ENCODE assay signal across 8 cellular contexts in the genomic region with DNA sequence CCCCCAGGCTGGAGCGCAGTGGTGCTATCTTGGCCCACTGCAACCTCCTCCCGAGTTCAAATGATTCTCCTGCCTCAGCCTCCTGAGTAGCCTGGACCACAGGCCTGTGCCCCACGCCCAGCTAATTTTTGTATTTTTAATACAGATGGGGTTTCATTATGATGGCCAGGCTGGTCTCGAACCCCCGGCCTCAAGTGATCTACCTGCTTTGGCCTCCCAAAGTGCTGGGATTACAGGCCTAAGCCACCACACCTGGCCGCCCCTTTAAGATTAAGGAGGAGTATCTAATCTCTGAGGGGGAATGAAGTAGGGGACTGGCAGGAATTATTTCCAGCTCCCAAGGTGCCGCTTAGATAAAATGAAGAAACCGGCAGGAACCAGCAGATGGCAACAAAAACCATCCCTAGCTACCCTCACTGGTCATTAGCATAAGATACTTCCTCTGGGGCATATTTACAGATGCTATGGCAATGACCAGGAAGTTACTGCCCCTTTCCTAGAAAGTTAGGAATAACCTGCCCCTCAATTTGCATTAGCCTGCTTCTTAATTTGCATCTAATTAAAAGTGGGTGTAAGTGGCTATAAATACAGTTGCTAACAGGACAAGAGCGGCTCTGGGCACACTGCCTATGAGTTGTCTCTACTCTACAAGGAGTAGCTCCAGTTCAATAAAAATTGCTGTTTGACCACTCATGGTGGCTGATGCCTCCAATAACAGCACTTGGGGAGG. TPM values are rescaled to one million over a fixed set of nuclear protein-coding genes. Genes with fewer than 3 reads are reported as not detected.
DNase-seq lines count a peak whose midpoint lies in the region; ATAC-seq, FAIRE-seq and TF ChIP-seq lines count a peak whose summit lies in the region.

No MANE protein-coding gene starts in this region.

- no peaks in the 10 kb centered on the region for H3K9me3 Mint-ChIP-seq in activated T-cell treated with anti-CD3 and anti-CD28 coated beads, Interleukin-2, amount 50 U/mL, for 4 hours

- WGBS in small intestine, 3 donors, result 62 to 75% (median 70%) methylated on average over 9 of the region's 9 CpGs

- peak; percentile 58 for ATAC-seq in GM18502 (IDR thresholded peaks at IDR 0.05; ENCODE audit: poor library complexity, unreplicated experiment)
- ATAC-seq in HG03060 (IDR thresholded peaks at IDR 0.05; ENCODE audit: low read depth, unreplicated experiment), result peak; percentile 43
- no peak for ATAC-seq in activated T-cell treated with anti-CD3 and anti-CD28 coated beads, Interleukin-2, amount 50 U/mL, for 4 hours

- H3K27me3 Mint-ChIP-seq in activated T-cell treated with anti-CD3 and anti-CD28 coated beads, Interleukin-2, amount 50 U/mL, for 4 hours (ENCODE audit: low read depth), result no peaks in the 10 kb centered on the region

- no peaks in the 10 kb centered on the region for H3K4me1 Mint-ChIP-seq in activated T-cell treated with anti-CD3 and anti-CD28 coated beads, Interleukin-2, amount 50 U/mL, for 4 hours (ENCODE audit: low read depth)

- FAIRE-seq in small intestine (lab: Jason Lieb, UNC), result no peak

- no peak for DNase-seq in AG09319 (ENCODE audit: extremely low read depth, low read depth)
- DNase-seq in NOMO-1 (lab: John Stamatoyannopoulos, UW; ENCODE audit: unreplicated experiment in 2 of 2), result peak; percentile 59 to 84
- no peak for DNase-seq in epithelial cell of proximal tubule (ENCODE audit: low read depth)
- peak; percentile 57 for DNase-seq in small intestine
- DNase-seq in mucosa of gallbladder (ENCODE audit: low spot score), result no peak
- no peak for DNase-seq in activated T-cell treated with anti-CD3 and anti-CD28 coated beads, Interleukin-2, amount 50 U/mL, for 4 hours

- H3K27me3 ChIP-seq in small intestine (ENCODE audit: control insufficient read depth in 2 of 2, insufficient read depth in 2 of 2, low read length in 2 of 2), result no peaks in the 10 kb centered on the region

- no peaks in the 10 kb centered on the region for H3K9me3 ChIP-seq in small intestine (ENCODE audit: control insufficient read depth, low read depth)

- no peaks in the 10 kb centered on the region for H3K36me3 ChIP-seq in small intestine (ENCODE audit: control insufficient read depth in 2 of 2, insufficient read depth in 2 of 2, low read length in 2 of 2)

- no peaks in the 10 kb centered on the region for H3K36me3 Mint-ChIP-seq in activated T-cell treated with anti-CD3 and anti-CD28 coated beads, Interleukin-2, amount 50 U/mL, for 4 hours (ENCODE audit: insufficient read depth)

- H3K4me1 ChIP-seq in small intestine (ENCODE audit: control insufficient read depth in 2 of 2, insufficient read depth in 1 of 2, low read depth in 1 of 2, low read length in 1 of 2), result no peaks in the 10 kb centered on the region

- H3K27ac ChIP-seq in small intestine (ENCODE audit: low read depth in 1 of 2, low read length in 1 of 2), result no peak overlapping the region

- H3K4me3 ChIP-seq in epithelial cell of proximal tubule (ENCODE audit: low read depth, low read length), result no peak overlapping the region
- no peak overlapping the region for H3K4me3 ChIP-seq in small intestine (ENCODE audit: low read depth in 1 of 2, low read length in 2 of 2)

- TF ChIP-seq CTCF in AG09319 (IDR thresholded peaks at IDR 0.05; ENCODE audit: low read depth, low read length) (peak; percentile 16), epithelial cell of proximal tubule (conservative IDR thresholded peaks at IDR 0.05; ENCODE audit: low read depth, low read length) (peak; percentile 60)

- H3K4me3 Mint-ChIP-seq in activated T-cell treated with anti-CD3 and anti-CD28 coated beads, Interleukin-2, amount 50 U/mL, for 4 hours, result no peak overlapping the region

RNA-seq across cellular contexts. Expression of gene NSUN4, which starts 7.1 kb away (rescaled TPM):
- total RNA-seq in epithelial cell of proximal tubule, result 16.2 and 17.2 TPM in 2 replicates
- 10 to 100 TPM in 2 of 3 donors, 1 to 10 TPM in 1; 8.3 to 12.9 (median 10.3) TPM for polyA plus RNA-seq in small intestine
- total RNA-seq in mucosa of gallbladder, result 26.3 TPM
- 10 to 100 TPM; 42.2 to 44.1 (median 44.0) TPM for total RNA-seq in activated T-cell treated with anti-CD3 and anti-CD28 coated beads, Interleukin-2, amount 50 U/mL, for 4 hours

RNA-seq across cellular contexts. Expression of gene UQCRH, which starts 30.0 kb away (rescaled TPM):
- total RNA-seq in epithelial cell of proximal tubule (545 and 884 TPM in 2 replicates), mucosa of gallbladder (240 TPM)
- 1,000 to 10,000 TPM in 1 of 3 donors, 100 to 1,000 TPM in 2; 890 to 1,100 (median 939) TPM for polyA plus RNA-seq in small intestine
- 100 to 1,000 TPM; 283 to 366 (median 338) TPM for total RNA-seq in activated T-cell treated with anti-CD3 and anti-CD28 coated beads, Interleukin-2, amount 50 U/mL, for 4 hours

RNA-seq across cellular contexts. Expression of gene LRRC41, which starts 30.0 kb away (rescaled TPM):
- total RNA-seq in epithelial cell of proximal tubule (104 and 105 TPM in 2 replicates), mucosa of gallbladder (72.5 TPM)
- polyA plus RNA-seq in small intestine, result 10 to 100 TPM; 20.8 to 34.9 (median 25.3) TPM
- 10 to 100 TPM; 43.0 to 47.7 (median 45.8) TPM for total RNA-seq in activated T-cell treated with anti-CD3 and anti-CD28 coated beads, Interleukin-2, amount 50 U/mL, for 4 hours

Comparison
In these comparisons a context has a peak if more than half of its experiments do, and no peak if none do; other contexts are left out.
1. DNase-seq: peak in NOMO-1 (2 of 2) and small intestine (single experiment); none in AG09319 (single experiment), epithelial cell of proximal tubule (single experiment), mucosa of gallbladder (single experiment) and activated T-cell treated with anti-CD3 and anti-CD28 coated beads, Interleukin-2, amount 50 U/mL, for 4 hours (single experiment).
2. ATAC-seq: peak in GM18502 (single experiment) and HG03060 (single experiment); none in activated T-cell treated with anti-CD3 and anti-CD28 coated beads, Interleukin-2, amount 50 U/mL, for 4 hours (0 of 2).